ENCODE assay signal across 20 cellular contexts in the genomic region with DNA sequence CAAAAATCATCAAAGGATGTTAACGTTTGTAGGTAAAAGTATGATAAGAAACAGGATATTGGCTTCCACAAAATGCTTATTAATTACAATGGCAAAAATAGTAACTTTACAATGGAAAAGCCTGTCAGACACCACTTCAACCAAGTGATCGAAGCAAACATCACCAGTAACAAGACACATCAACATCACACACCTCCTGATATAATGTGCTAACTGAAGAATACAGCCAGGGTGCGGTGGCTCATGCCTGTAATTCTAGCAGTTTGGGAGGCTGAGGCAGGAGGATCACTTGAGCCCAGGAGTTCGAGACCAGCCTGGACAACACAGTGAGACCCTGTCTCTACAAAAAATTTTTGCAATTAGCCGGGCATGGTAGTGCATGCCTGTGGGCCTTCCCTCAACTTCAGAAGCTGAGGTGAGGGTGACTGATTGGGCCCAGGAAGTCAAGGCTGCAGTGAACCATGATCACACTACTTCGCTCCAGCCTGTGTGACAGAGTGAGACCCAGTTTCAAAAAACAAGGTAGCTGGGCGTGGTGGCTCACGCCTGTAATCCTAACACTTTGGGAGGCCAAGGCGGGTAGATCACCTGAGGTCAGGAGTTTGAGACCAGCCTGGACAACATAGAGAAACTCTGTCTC.
DNase-seq lines count a peak whose midpoint lies in the region; ATAC-seq and TF ChIP-seq lines count a peak whose summit lies in the region.
"Had no signal": no experiment of that assay in that cellular context is flagged by ENCODE, and none has a peak within 500 bp of the region (broad histone marks: within the 10 kb centered on the region; RNA-seq: fewer than 3 reads in every experiment).

No MANE protein-coding gene starts in this region.

- no peaks in the 10 kb centered on the region for H3K4me1 ChIP-seq in DND-41 (ENCODE audit: insufficient read depth, low read length)

- no peaks in the 10 kb centered on the region for H3K27me3 ChIP-seq in DND-41 (ENCODE audit: insufficient read depth, low read length, poor library complexity)
- H3K27me3 ChIP-seq: BLaER1 treated with 17β-estradiol and CSF1 and Interleukin-3, amounts not matched to agents 10 nM and 100 nM had no signal

- H3K27me3 Mint-ChIP-seq in activated T-cell treated with anti-CD3 and anti-CD28 coated beads, Interleukin-2, amount 50 U/mL, for 24 hours = no peaks in the 10 kb centered on the region
- no peaks in the 10 kb centered on the region for H3K27me3 Mint-ChIP-seq in activated naive CD4-positive, alpha-beta T cell treated with anti-CD3 and anti-CD28 coated beads, Interleukin-2, amount 50 U/mL, for 24 hours

- peaks cover 7% of the 10 kb centered on the region for H3K9me3 Mint-ChIP-seq in activated T-cell treated with anti-CD3 and anti-CD28 coated beads, Interleukin-2, amount 50 U/mL, for 24 hours
- H3K9me3 Mint-ChIP-seq in activated naive CD4-positive, alpha-beta T cell treated with anti-CD3 and anti-CD28 coated beads, Interleukin-2, amount 50 U/mL, for 24 hours = no peaks in the 10 kb centered on the region
- no peaks in the 10 kb centered on the region for H3K9me3 Mint-ChIP-seq in stimulated activated effector memory CD8-positive, alpha-beta T cell treated with anti-CD3 and anti-CD28 coated beads, Interleukin-12 subunit alpha, Interleukin-12 subunit beta, amount 100 ng/mL, for 72 hours

- ATAC-seq in DND-41 (ENCODE audit: insufficient read depth, low read depth) = 0 out of 3 replicates have a peak, but pooled peaks have one; percentile 24
- ATAC-seq in stimulated activated effector memory CD8-positive, alpha-beta T cell treated with anti-CD3 and anti-CD28 coated beads, Interleukin-12 subunit alpha, Interleukin-12 subunit beta, amount 100 ng/mL, for 72 hours = peak; percentile 56
- ATAC-seq in GM19452 (IDR thresholded peaks at IDR 0.05; ENCODE audit: unreplicated experiment) = no peak
- ATAC-seq in HG03521 (IDR thresholded peaks at IDR 0.05; ENCODE audit: unreplicated experiment) = no peak
- ATAC-seq: left colon had no signal

- peaks cover 15% of the 10 kb centered on the region; the same call in 1 of the 2 replicates for H4K20me1 ChIP-seq in DND-41 (ENCODE audit: insufficient read depth, low read length)

- peaks cover 95% of the 10 kb centered on the region for H3K79me2 ChIP-seq in DND-41 (ENCODE audit: insufficient read depth, low read length)

- H3K27ac ChIP-seq in DND-41 (ENCODE audit: low read length) = no peak overlapping the region
- H3K27ac ChIP-seq: BLaER1 treated with 17β-estradiol and CSF1 and Interleukin-3, amounts not matched to agents 10 nM and 100 nM had no signal

- no peak for DNase-seq in activated T-cell treated with anti-CD3 and anti-CD28 coated beads, Interleukin-2, amount 50 U/mL, for 24 hours
- DNase-seq in activated T-cell treated with anti-CD3 and anti-CD28 coated beads, Interleukin-2, amount 50 U/mL, for 1 hour = no peak
- DNase-seq in DND-41 = no peak
- DNase-seq in stimulated activated effector memory CD8-positive, alpha-beta T cell treated with anti-CD3 and anti-CD28 coated beads, Interleukin-12 subunit alpha, Interleukin-12 subunit beta, amount 100 ng/mL, for 72 hours (ENCODE audit: low spot score in 2 of 2) = no peak
- no peak for DNase-seq in epidermal melanocyte (ENCODE audit: insufficient read length, low spot score)
- DNase-seq: anterior cingulate cortex, caudate nucleus, dermis blood vessel endothelial cell, left colon, mesenchymal stem cell, NCI-H1105 treated with DMSO at 0.1 percent for 48 hours, NCI-H2081, NCI-H446, Right ventricle myocardium superior, SW 1271 had no signal

- no peaks in the 10 kb centered on the region for H3K9me3 ChIP-seq in DND-41 (ENCODE audit: insufficient read depth, low read length, severe bottlenecking)

- no peak overlapping the region for H3K4me3 ChIP-seq in DND-41 (ENCODE audit: low read depth in 1 of 2, low read length in 2 of 2)
- H3K4me3 ChIP-seq: BLaER1 treated with 17β-estradiol and CSF1 and Interleukin-3, amounts not matched to agents 10 nM and 100 nM; smooth muscle cell had no signal

- no peak overlapping the region for H3K4me2 ChIP-seq in DND-41 (ENCODE audit: insufficient read depth, low read length)
- H3K4me2 ChIP-seq: BLaER1 treated with 17β-estradiol and CSF1 and Interleukin-3, amounts not matched to agents 10 nM and 100 nM; smooth muscle cell had no signal

- peaks cover 27% of the 10 kb centered on the region for H3K36me3 Mint-ChIP-seq in activated T-cell treated with anti-CD3 and anti-CD28 coated beads, Interleukin-2, amount 50 U/mL, for 24 hours (ENCODE audit: low read depth)
- H3K36me3 Mint-ChIP-seq in activated naive CD4-positive, alpha-beta T cell treated with anti-CD3 and anti-CD28 coated beads, Interleukin-2, amount 50 U/mL, for 24 hours = peaks cover 25% of the 10 kb centered on the region
- H3K36me3 Mint-ChIP-seq in stimulated activated effector memory CD8-positive, alpha-beta T cell treated with anti-CD3 and anti-CD28 coated beads, Interleukin-12 subunit alpha, Interleukin-12 subunit beta, amount 100 ng/mL, for 72 hours = peaks cover 24% of the 10 kb centered on the region

- no peak for TF ChIP-seq CTCF in DND-41 (IDR thresholded peaks at IDR 0.05; ENCODE audit: borderline replicate concordance, extremely low read depth, low read length, poor library complexity, severe bottlenecking)

- peak overlapping the region; percentile 84 for H3K27ac Mint-ChIP-seq in activated T-cell treated with anti-CD3 and anti-CD28 coated beads, Interleukin-2, amount 50 U/mL, for 24 hours
- H3K27ac Mint-ChIP-seq in activated naive CD4-positive, alpha-beta T cell treated with anti-CD3 and anti-CD28 coated beads, Interleukin-2, amount 50 U/mL, for 24 hours = peak overlapping the region; percentile 96
- H3K27ac Mint-ChIP-seq in stimulated activated effector memory CD8-positive, alpha-beta T cell treated with anti-CD3 and anti-CD28 coated beads, Interleukin-12 subunit alpha, Interleukin-12 subunit beta, amount 100 ng/mL, for 72 hours = peak overlapping the region; percentile 7

- no peak overlapping the region for H3K9ac ChIP-seq in DND-41 (ENCODE audit: low read depth, low read length)
- H3K9ac ChIP-seq: BLaER1 treated with 17β-estradiol and CSF1 and Interleukin-3, amounts not matched to agents 10 nM and 100 nM had no signal

- H3K4me1 Mint-ChIP-seq in activated T-cell treated with anti-CD3 and anti-CD28 coated beads, Interleukin-2, amount 50 U/mL, for 24 hours (ENCODE audit: low read depth) = peaks cover 91% of the 10 kb centered on the region
- peaks cover 84% of the 10 kb centered on the region for H3K4me1 Mint-ChIP-seq in activated naive CD4-positive, alpha-beta T cell treated with anti-CD3 and anti-CD28 coated beads, Interleukin-2, amount 50 U/mL, for 24 hours
- H3K4me1 Mint-ChIP-seq in stimulated activated effector memory CD8-positive, alpha-beta T cell treated with anti-CD3 and anti-CD28 coated beads, Interleukin-12 subunit alpha, Interleukin-12 subunit beta, amount 100 ng/mL, for 72 hours = peaks cover 62% of the 10 kb centered on the region

- peaks cover 18% of the 10 kb centered on the region for H3K36me3 ChIP-seq in DND-41 (ENCODE audit: insufficient read depth, low read length)

- H3K4me3 Mint-ChIP-seq in activated T-cell treated with anti-CD3 and anti-CD28 coated beads, Interleukin-2, amount 50 U/mL, for 24 hours = no peak overlapping the region
- H3K4me3 Mint-ChIP-seq in activated naive CD4-positive, alpha-beta T cell treated with anti-CD3 and anti-CD28 coated beads, Interleukin-2, amount 50 U/mL, for 24 hours = peak overlapping the region; percentile 76
- no peak overlapping the region for H3K4me3 Mint-ChIP-seq in stimulated activated effector memory CD8-positive, alpha-beta T cell treated with anti-CD3 and anti-CD28 coated beads, Interleukin-12 subunit alpha, Interleukin-12 subunit beta, amount 100 ng/mL, for 72 hours

- H2AFZ ChIP-seq in DND-41 (ENCODE audit: low read depth, low read length) = no peak overlapping the region

Comparison
In these comparisons a context has a peak if more than half of its experiments do, and no peak if none do; other contexts are left out.
1. H3K27ac Mint-ChIP-seq: peak in every context shown above with its lines; median percentile 96 in activated naive CD4-positive, alpha-beta T cell treated with anti-CD3 and anti-CD28 coated beads, Interleukin-2, amount 50 U/mL, for 24 hours; 84 in activated T-cell treated with anti-CD3 and anti-CD28 coated beads, Interleukin-2, amount 50 U/mL, for 24 hours; 7 in stimulated activated effector memory CD8-positive, alpha-beta T cell treated with anti-CD3 and anti-CD28 coated beads, Interleukin-12 subunit alpha, Interleukin-12 subunit beta, amount 100 ng/mL, for 72 hours.
2. ATAC-seq: peak in DND-41 (single experiment) and stimulated activated effector memory CD8-positive, alpha-beta T cell treated with anti-CD3 and anti-CD28 coated beads, Interleukin-12 subunit alpha, Interleukin-12 subunit beta, amount 100 ng/mL, for 72 hours (single experiment); none in GM19452 (single experiment) and HG03521 (single experiment).